ENCODE assay signal across 15 cellular contexts in the genomic region with DNA sequence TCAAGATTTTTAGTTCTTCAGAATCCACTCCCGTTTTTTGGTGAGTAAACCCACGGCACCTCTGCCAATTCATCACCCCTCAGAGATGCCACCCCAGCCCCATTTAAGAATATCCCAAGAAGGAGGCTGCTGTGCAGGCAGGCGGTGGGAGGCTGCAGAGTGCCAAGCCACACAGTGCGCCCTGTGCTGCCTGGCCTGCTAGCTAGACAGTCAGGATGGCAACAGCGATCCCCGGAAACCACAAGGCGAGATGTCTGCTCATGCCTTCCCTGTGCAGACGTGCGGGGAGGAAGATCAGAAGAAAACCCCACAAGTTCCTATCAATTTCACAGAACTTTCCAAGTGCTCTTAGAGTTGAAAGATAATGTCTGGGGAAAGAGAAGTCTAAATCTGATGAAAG.
DNase-seq lines count a peak whose midpoint lies in the region; ATAC-seq and TF ChIP-seq lines count a peak whose summit lies in the region.
"Had no signal": no experiment of that assay in that cellular context is flagged by ENCODE, and none has a peak within 500 bp of the region (broad histone marks: within the 10 kb centered on the region; RNA-seq: fewer than 3 reads in every experiment).

No MANE protein-coding gene starts in this region.

- no peaks in the 10 kb centered on the region for H3K27me3 ChIP-seq in stomach
- H3K27me3 ChIP-seq: colonic mucosa, gastroesophageal sphincter, vagina had no signal

- TF ChIP-seq CTCF in stomach (IDR thresholded peaks at IDR 0.05) = no peak

- H3K4me1 ChIP-seq in stomach = peaks cover 0 to 15% (median 0%) of the 10 kb centered on the region in 4 donors
- H3K4me1 ChIP-seq: colonic mucosa, gastroesophageal sphincter, prostate gland, vagina had no signal

- peaks cover 0 to 64% (median 55%) of the 10 kb centered on the region in 4 donors for H3K36me3 ChIP-seq in stomach
- H3K36me3 ChIP-seq: colonic mucosa, prostate gland had no signal

- ATAC-seq in HG03095 (IDR thresholded peaks at IDR 0.05; ENCODE audit: unreplicated experiment) = no peak
- ATAC-seq: gastroesophageal sphincter had no signal

- TF ChIP-seq EP300 in stomach (IDR thresholded peaks at IDR 0.05) = no peak

- no peaks in the 10 kb centered on the region for H3K9me3 ChIP-seq in stomach
- H3K9me3 ChIP-seq: colonic mucosa, gastroesophageal sphincter, prostate gland, vagina had no signal

- peak; percentile 59 to 60 for DNase-seq in stimulated activated CD4-positive, alpha-beta T cell treated with anti-CD3 and anti-CD28 coated beads, Interleukin-2, amount 100 ng/mL, for 24 hours
- DNase-seq in stimulated activated CD4-positive, alpha-beta T cell treated with anti-CD3 and anti-CD28 coated beads, Interleukin-12 subunit alpha, Interleukin-12 subunit beta, amount 100 ng/mL, for 4 hours = no peak
- peak; percentile 67 to 71 for DNase-seq in activated T-cell treated with anti-CD3 and anti-CD28 coated beads, Interleukin-2, amount 50 U/mL, for 48 hours
- DNase-seq in medulla oblongata (ENCODE audit: extremely low spot score) = peak; percentile 38
- DNase-seq in stomach = no peak
- DNase-seq in DMS153 (lab: John Stamatoyannopoulos, UW) = no peak
- no peak for DNase-seq in NCI-H526 (lab: John Stamatoyannopoulos, UW)
- DNase-seq: colonic mucosa, NCI-H446 had no signal

- H3K27ac ChIP-seq in stomach = no peak overlapping the region
- H3K27ac ChIP-seq: colonic mucosa, gastroesophageal sphincter, KMS-11, prostate gland, SK-N-MC, vagina had no signal

- no peak for TF ChIP-seq POLR2A in stomach (IDR thresholded peaks at IDR 0.05)

- WGBS in stomach, 5 donors = 86 to 92% (median 91%) methylated on average over 9 of the region's 9 CpGs

- no peak overlapping the region for H3K4me3 ChIP-seq in stomach
- H3K4me3 ChIP-seq: colonic mucosa, gastroesophageal sphincter, prostate gland, SK-N-MC, vagina had no signal

- intact Hi-C loops in stomach (cut with DNase I; ENCODE audit: low total_unique reads) = no loop called here

Comparison
In these comparisons a context has a peak if more than half of its experiments do, and no peak if none do; other contexts are left out.
1. DNase-seq: peak in stimulated activated CD4-positive, alpha-beta T cell treated with anti-CD3 and anti-CD28 coated beads, Interleukin-2, amount 100 ng/mL, for 24 hours (2 of 2), activated T-cell treated with anti-CD3 and anti-CD28 coated beads, Interleukin-2, amount 50 U/mL, for 48 hours (2 of 2) and medulla oblongata (single experiment); none in stimulated activated CD4-positive, alpha-beta T cell treated with anti-CD3 and anti-CD28 coated beads, Interleukin-12 subunit alpha, Interleukin-12 subunit beta, amount 100 ng/mL, for 4 hours (single experiment), stomach (single experiment), DMS153 (single experiment) and NCI-H526 (0 of 2).